In the genomic region with DNA sequence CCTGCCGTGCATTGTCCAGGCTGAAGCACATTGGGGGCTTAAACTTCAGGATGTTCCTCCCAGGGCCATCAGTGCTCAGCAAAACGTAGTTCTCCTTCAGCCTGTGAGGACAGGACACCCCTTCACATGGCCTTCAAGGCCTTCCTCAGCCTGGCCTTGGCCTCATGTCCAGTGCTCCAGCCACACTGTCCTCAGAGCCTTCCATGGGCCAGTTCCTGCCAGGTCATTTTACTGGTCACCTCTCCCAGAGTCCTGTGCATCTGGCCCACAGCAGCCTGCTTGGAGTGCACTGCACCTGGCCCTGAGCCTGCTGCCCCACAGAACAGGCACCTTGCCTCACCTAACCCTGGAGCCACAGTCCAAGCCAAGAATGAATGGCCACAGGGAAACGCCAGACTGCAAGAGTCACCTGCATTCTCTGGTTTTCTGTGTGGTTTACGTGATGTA, we compare ENCODE assay signal across 3 cellular contexts.
TF ChIP-seq lines count a peak whose summit lies in the region.

No MANE protein-coding gene starts in this region.

TF ChIP-seq in A549, 52 proteins besides CTCF, POLR2A, EP300 and RAD21:
- no peak for TF ChIP-seq RCOR1 (IDR thresholded peaks at IDR 0.05; ENCODE audit: low read depth, low read length)
- peak; percentile 57; the same call in 1 of the 2 replicates for TF ChIP-seq POLR2AphosphoS2 (conservative IDR thresholded peaks at IDR 0.05; ENCODE audit: low read length)
- no peak for TF ChIP-seq KDM1A (IDR thresholded peaks at IDR 0.05; ENCODE audit: low read depth)
- TF ChIP-seq TP53 (CRISPR knock-in tag; IDR thresholded peaks at IDR 0.05) = 0 out of 2 replicates have a peak, but pooled peaks have one; percentile 9

TF ChIP-seq in GM23338, 12 proteins besides CTCF, POLR2A, EP300 and RAD21 (continues in another document):
- TF ChIP-seq JUNB (IDR thresholded peaks at IDR 0.05; ENCODE audit: unreplicated experiment) = no peak
- no peak for TF ChIP-seq CREB1 (CRISPR knock-in tag; IDR thresholded peaks at IDR 0.05; ENCODE audit: low read depth)
- TF ChIP-seq, protein P1, sequence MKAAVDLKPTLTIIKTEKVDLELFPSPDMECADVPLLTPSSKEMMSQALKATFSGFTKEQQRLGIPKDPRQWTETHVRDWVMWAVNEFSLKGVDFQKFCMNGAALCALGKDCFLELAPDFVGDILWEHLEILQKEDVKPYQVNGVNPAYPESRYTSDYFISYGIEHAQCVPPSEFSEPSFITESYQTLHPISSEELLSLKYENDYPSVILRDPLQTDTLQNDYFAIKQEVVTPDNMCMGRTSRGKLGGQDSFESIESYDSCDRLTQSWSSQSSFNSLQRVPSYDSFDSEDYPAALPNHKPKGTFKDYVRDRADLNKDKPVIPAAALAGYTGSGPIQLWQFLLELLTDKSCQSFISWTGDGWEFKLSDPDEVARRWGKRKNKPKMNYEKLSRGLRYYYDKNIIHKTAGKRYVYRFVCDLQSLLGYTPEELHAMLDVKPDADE (IDR thresholded peaks at IDR 0.05) = no peak
- TF ChIP-seq NANOG (IDR thresholded peaks at IDR 0.05; ENCODE audit: borderline replicate concordance) = no peak
- TF ChIP-seq, protein P2, sequence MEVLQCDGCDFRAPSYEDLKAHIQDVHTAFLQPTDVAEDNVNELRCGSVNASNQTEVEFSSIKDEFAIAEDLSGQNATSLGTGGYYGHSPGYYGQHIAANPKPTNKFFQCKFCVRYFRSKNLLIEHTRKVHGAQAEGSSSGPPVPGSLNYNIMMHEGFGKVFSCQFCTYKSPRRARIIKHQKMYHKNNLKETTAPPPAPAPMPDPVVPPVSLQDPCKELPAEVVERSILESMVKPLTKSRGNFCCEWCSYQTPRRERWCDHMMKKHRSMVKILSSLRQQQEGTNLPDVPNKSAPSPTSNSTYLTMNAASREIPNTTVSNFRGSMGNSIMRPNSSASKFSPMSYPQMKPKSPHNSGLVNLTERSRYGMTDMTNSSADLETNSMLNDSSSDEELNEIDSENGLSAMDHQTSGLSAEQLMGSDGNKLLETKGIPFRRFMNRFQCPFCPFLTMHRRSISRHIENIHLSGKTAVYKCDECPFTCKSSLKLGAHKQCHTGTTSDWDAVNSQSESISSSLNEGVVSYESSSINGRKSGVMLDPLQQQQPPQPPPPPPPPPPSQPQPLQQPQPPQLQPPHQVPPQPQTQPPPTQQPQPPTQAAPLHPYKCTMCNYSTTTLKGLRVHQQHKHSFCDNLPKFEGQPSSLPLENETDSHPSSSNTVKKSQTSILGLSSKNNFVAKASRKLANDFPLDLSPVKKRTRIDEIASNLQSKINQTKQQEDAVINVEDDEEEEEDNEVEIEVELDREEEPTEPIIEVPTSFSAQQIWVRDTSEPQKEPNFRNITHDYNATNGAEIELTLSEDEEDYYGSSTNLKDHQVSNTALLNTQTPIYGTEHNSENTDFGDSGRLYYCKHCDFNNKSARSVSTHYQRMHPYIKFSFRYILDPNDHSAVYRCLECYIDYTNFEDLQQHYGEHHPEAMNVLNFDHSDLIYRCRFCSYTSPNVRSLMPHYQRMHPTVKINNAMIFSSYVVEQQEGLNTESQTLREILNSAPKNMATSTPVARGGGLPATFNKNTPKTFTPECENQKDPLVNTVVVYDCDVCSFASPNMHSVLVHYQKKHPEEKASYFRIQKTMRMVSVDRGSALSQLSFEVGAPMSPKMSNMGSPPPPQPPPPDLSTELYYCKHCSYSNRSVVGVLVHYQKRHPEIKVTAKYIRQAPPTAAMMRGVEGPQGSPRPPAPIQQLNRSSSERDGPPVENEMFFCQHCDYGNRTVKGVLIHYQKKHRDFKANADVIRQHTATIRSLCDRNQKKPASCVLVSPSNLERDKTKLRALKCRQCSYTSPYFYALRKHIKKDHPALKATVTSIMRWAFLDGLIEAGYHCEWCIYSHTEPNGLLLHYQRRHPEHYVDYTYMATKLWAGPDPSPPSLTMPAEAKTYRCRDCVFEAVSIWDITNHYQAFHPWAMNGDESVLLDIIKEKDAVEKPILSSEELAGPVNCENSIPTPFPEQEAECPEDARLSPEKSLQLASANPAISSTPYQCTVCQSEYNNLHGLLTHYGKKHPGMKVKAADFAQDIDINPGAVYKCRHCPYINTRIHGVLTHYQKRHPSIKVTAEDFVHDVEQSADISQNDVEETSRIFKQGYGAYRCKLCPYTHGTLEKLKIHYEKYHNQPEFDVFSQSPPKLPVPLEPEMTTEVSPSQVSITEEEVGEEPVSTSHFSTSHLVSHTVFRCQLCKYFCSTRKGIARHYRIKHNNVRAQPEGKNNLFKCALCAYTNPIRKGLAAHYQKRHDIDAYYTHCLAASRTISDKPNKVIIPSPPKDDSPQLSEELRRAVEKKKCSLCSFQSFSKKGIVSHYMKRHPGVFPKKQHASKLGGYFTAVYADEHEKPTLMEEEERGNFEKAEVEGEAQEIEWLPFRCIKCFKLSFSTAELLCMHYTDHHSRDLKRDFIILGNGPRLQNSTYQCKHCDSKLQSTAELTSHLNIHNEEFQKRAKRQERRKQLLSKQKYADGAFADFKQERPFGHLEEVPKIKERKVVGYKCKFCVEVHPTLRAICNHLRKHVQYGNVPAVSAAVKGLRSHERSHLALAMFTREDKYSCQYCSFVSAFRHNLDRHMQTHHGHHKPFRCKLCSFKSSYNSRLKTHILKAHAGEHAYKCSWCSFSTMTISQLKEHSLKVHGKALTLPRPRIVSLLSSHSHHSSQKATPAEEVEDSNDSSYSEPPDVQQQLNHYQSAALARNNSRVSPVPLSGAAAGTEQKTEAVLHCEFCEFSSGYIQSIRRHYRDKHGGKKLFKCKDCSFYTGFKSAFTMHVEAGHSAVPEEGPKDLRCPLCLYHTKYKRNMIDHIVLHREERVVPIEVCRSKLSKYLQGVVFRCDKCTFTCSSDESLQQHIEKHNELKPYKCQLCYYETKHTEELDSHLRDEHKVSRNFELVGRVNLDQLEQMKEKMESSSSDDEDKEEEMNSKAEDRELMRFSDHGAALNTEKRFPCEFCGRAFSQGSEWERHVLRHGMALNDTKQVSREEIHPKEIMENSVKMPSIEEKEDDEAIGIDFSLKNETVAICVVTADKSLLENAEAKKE (CRISPR knock-in tag; IDR thresholded peaks at IDR 0.05) = no peak
- no peak for TF ChIP-seq POLR2AphosphoS5 (IDR thresholded peaks at IDR 0.05; ENCODE audit: low read depth)
- no peak for TF ChIP-seq EZH2 (IDR thresholded peaks at IDR 0.05; ENCODE audit: low read depth, unreplicated experiment)
- TF ChIP-seq STAT1 (IDR thresholded peaks at IDR 0.05; ENCODE audit: unreplicated experiment) = no peak

TF ChIP-seq in WTC11, 78 proteins besides CTCF, POLR2A, EP300 and RAD21:
- TF ChIP-seq, protein P3, sequence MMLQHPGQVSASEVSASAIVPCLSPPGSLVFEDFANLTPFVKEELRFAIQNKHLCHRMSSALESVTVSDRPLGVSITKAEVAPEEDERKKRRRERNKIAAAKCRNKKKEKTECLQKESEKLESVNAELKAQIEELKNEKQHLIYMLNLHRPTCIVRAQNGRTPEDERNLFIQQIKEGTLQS (CRISPR knock-in tag; conservative IDR thresholded peaks at IDR 0.05) = peak; percentile 41; the same call in 1 of the 2 replicates
- no peak for TF ChIP-seq ETV6 (CRISPR knock-in tag; IDR thresholded peaks at IDR 0.05)
- 0 out of 2 replicates have a peak, but pooled peaks have one; percentile 25 for TF ChIP-seq SMAD3 (CRISPR knock-in tag; IDR thresholded peaks at IDR 0.05; ENCODE audit: borderline replicate concordance)
- TF ChIP-seq, protein P4, sequence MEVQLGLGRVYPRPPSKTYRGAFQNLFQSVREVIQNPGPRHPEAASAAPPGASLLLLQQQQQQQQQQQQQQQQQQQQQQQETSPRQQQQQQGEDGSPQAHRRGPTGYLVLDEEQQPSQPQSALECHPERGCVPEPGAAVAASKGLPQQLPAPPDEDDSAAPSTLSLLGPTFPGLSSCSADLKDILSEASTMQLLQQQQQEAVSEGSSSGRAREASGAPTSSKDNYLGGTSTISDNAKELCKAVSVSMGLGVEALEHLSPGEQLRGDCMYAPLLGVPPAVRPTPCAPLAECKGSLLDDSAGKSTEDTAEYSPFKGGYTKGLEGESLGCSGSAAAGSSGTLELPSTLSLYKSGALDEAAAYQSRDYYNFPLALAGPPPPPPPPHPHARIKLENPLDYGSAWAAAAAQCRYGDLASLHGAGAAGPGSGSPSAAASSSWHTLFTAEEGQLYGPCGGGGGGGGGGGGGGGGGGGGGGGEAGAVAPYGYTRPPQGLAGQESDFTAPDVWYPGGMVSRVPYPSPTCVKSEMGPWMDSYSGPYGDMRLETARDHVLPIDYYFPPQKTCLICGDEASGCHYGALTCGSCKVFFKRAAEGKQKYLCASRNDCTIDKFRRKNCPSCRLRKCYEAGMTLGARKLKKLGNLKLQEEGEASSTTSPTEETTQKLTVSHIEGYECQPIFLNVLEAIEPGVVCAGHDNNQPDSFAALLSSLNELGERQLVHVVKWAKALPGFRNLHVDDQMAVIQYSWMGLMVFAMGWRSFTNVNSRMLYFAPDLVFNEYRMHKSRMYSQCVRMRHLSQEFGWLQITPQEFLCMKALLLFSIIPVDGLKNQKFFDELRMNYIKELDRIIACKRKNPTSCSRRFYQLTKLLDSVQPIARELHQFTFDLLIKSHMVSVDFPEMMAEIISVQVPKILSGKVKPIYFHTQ (CRISPR knock-in tag; IDR thresholded peaks at IDR 0.05) = peak; percentile 38; the same call in 1 of the 2 replicates
- TF ChIP-seq SP1 (CRISPR knock-in tag; conservative IDR thresholded peaks at IDR 0.05) = no peak
- peak; percentile 55; the same call in 1 of the 2 replicates for TF ChIP-seq ZNF671 (CRISPR knock-in tag; IDR thresholded peaks at IDR 0.05)
- TF ChIP-seq, protein P5, sequence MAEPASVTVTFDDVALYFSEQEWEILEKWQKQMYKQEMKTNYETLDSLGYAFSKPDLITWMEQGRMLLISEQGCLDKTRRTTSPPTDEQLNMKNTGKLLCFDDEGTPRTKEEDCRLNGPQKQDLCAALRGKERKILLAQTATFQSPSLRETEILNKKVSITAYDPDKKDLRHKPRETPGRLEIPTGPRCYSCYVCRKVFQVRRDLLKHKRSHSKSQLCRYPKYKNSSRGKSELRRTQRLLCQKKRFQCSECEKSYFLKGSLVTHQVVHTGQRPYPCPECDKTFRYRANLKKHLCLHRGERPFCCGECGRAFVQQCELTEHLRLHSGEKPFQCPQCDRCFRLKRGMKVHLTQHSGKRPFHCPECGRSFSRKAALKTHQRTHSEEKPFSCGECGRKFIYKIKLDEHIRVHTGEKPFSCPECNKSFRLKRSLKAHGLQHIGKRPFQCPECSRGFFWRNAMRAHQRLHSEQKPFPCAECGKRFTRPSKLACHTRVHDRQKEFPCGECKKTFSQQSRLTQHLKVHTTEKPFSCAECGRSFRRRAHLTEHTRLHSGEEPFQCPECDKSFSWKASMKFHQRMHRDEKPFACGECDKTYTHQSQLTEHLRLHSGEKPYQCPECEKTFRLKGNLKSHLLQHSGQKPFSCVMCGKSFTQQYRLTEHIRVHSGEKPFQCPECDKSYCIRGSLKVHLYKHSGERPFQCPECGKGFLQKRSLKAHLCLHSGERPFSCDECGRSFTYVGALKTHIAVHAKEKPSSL (CRISPR knock-in tag; conservative IDR thresholded peaks at IDR 0.05) = peak; percentile 14; the same call in 1 of the 2 replicates
- TF ChIP-seq, protein P6, sequence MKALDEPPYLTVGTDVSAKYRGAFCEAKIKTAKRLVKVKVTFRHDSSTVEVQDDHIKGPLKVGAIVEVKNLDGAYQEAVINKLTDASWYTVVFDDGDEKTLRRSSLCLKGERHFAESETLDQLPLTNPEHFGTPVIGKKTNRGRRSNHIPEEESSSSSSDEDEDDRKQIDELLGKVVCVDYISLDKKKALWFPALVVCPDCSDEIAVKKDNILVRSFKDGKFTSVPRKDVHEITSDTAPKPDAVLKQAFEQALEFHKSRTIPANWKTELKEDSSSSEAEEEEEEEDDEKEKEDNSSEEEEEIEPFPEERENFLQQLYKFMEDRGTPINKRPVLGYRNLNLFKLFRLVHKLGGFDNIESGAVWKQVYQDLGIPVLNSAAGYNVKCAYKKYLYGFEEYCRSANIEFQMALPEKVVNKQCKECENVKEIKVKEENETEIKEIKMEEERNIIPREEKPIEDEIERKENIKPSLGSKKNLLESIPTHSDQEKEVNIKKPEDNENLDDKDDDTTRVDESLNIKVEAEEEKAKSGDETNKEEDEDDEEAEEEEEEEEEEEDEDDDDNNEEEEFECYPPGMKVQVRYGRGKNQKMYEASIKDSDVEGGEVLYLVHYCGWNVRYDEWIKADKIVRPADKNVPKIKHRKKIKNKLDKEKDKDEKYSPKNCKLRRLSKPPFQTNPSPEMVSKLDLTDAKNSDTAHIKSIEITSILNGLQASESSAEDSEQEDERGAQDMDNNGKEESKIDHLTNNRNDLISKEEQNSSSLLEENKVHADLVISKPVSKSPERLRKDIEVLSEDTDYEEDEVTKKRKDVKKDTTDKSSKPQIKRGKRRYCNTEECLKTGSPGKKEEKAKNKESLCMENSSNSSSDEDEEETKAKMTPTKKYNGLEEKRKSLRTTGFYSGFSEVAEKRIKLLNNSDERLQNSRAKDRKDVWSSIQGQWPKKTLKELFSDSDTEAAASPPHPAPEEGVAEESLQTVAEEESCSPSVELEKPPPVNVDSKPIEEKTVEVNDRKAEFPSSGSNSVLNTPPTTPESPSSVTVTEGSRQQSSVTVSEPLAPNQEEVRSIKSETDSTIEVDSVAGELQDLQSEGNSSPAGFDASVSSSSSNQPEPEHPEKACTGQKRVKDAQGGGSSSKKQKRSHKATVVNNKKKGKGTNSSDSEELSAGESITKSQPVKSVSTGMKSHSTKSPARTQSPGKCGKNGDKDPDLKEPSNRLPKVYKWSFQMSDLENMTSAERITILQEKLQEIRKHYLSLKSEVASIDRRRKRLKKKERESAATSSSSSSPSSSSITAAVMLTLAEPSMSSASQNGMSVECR (CRISPR knock-in tag; IDR thresholded peaks at IDR 0.05; ENCODE audit: borderline replicate concordance) = no peak
- TF ChIP-seq ZNF121 (CRISPR knock-in tag; IDR thresholded peaks at IDR 0.05) = no peak; the same call in 1 of the 2 replicates
- TF ChIP-seq, protein P7, sequence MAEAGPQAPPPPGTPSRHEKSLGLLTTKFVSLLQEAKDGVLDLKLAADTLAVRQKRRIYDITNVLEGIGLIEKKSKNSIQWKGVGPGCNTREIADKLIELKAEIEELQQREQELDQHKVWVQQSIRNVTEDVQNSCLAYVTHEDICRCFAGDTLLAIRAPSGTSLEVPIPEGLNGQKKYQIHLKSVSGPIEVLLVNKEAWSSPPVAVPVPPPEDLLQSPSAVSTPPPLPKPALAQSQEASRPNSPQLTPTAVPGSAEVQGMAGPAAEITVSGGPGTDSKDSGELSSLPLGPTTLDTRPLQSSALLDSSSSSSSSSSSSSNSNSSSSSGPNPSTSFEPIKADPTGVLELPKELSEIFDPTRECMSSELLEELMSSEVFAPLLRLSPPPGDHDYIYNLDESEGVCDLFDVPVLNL (CRISPR knock-in tag; IDR thresholded peaks at IDR 0.05; ENCODE audit: borderline replicate concordance, low read depth) = no peak
- TF ChIP-seq MXD4 (CRISPR knock-in tag; IDR thresholded peaks at IDR 0.05; ENCODE audit: borderline replicate concordance) = no peak
- TF ChIP-seq PRRX2 (CRISPR knock-in tag; IDR thresholded peaks at IDR 0.05) = peak; percentile 66; the same call in 1 of the 2 replicates
TF ChIP-seq in WTC11: peak in this region for 6.
